In genomic region chr15:75661041-75661778, GRCh38 we compare ENCODE assay signal across 9 cellular contexts. TPM values are rescaled to one million over a fixed set of nuclear protein-coding genes. Genes with fewer than 3 reads are reported as not detected.
DNase-seq lines count a peak whose midpoint lies in the region; ATAC-seq, FAIRE-seq and TF ChIP-seq lines count a peak whose summit lies in the region.
"Had no signal": no experiment of that assay in that cellular context is flagged by ENCODE, and none has a peak within 500 bp of the region (broad histone marks: within the 10 kb centered on the region; RNA-seq: fewer than 3 reads in every experiment).

No MANE protein-coding gene starts in this region.

- in situ Hi-C loops in mammary epithelial cell (cut with MboI; ENCODE audit: low sequenced_read_pairs in 2 of 2): no loop called here

- peak overlapping the region; percentile 64 for H3K27ac ChIP-seq in HCT116 (ENCODE audit: low read depth, low read length)
- peak overlapping the region; percentile 82 for H3K27ac ChIP-seq in mammary epithelial cell (ENCODE audit: insufficient read depth, low read depth, low read length)
- peak overlapping the region; percentile 23 to 38 for H3K27ac ChIP-seq in kidney (ENCODE audit: low read depth in 2 of 2, low read length in 2 of 2)
- peak overlapping the region; percentile 62 to 88 (median 84) for H3K27ac ChIP-seq in stomach

- TF ChIP-seq POLR2A in HCT116 (IDR thresholded peaks at IDR 0.05; ENCODE audit: borderline replicate concordance, extremely low read depth, insufficient read depth, insufficient read length): no peak
- TF ChIP-seq POLR2A in stomach (IDR thresholded peaks at IDR 0.05): no peak

- H3K4me3 ChIP-seq in HCT116 (replicated peaks in 1 of 2; ENCODE audit: low read depth in 1 of 2, low read length in 2 of 2): 0 out of 4 replicates have a peak overlapping the region, but pooled peaks of 1 of the 2 experiments have one; percentile 3
- no peak overlapping the region for H3K4me3 ChIP-seq in mammary epithelial cell (replicated peaks in 1 of 3; ENCODE audit: insufficient read depth in 1 of 3, low read depth in 2 of 3, low read length in 3 of 3)
- no peak overlapping the region for H3K4me3 ChIP-seq in kidney (ENCODE audit: low read length in 2 of 2)
- H3K4me3 ChIP-seq in stomach: no peak overlapping the region

- peak; percentile 97 for ATAC-seq in HCT116
- no peak for ATAC-seq in GM19395 (IDR thresholded peaks at IDR 0.05; ENCODE audit: unreplicated experiment)
- no peak for ATAC-seq in activated T-cell treated with anti-CD3 and anti-CD28 coated beads, Interleukin-2, amount 50 U/mL, for 4 hours
- no peak for ATAC-seq in HG02763 (IDR thresholded peaks at IDR 0.05; ENCODE audit: unreplicated experiment)

- peak overlapping the region; percentile 68 for H3K9ac ChIP-seq in HCT116 (ENCODE audit: low read length)
- H3K9ac ChIP-seq in mammary epithelial cell (ENCODE audit: insufficient read depth, low read length): peak overlapping the region; percentile 68
- H3K9ac ChIP-seq in kidney (ENCODE audit: low read length in 2 of 2): no peak overlapping the region

- POLR2A ChIA-PET in HCT116 (lab: Charles Lee): interaction anchor here (0.7 to 1.9 kb wide), 5 partner anchors 10 to 293 kb away, joined by 4 to 8 read pairs (median 5); partner anchors contain the start of genes IMP3, MAN2C1, SIN3A and SNX33

- no peak for FAIRE-seq in kidney (lab: Jason Lieb, UNC)

- H3K9me3 Mint-ChIP-seq in activated T-cell treated with anti-CD3 and anti-CD28 coated beads, Interleukin-2, amount 50 U/mL, for 4 hours: no peaks in the 10 kb centered on the region
- H3K9me3 Mint-ChIP-seq in T-helper 2 cell treated with Interferon-gamma antibody and Interleukin-4, amounts not matched to agents 5 μg/mL and 100 μg/mL, for 36 hours: no peaks in the 10 kb centered on the region

- no peaks in the 10 kb centered on the region for H3K36me3 Mint-ChIP-seq in activated T-cell treated with anti-CD3 and anti-CD28 coated beads, Interleukin-2, amount 50 U/mL, for 4 hours (ENCODE audit: insufficient read depth)
- H3K36me3 Mint-ChIP-seq in T-helper 2 cell treated with Interferon-gamma antibody and Interleukin-4, amounts not matched to agents 5 μg/mL and 100 μg/mL, for 36 hours (ENCODE audit: low read depth): no peaks in the 10 kb centered on the region

- H3K4me1 ChIP-seq in HCT116 (ENCODE audit: control insufficient read depth in 1 of 2, insufficient read depth in 2 of 2, low read length in 2 of 2): peaks cover 28 to 54% of the 10 kb centered on the region in 2 experiments
- H3K4me1 ChIP-seq in mammary epithelial cell (ENCODE audit: insufficient read depth, low read length): peaks cover 50% of the 10 kb centered on the region
- peaks cover 0 to 7% of the 10 kb centered on the region in 2 donors for H3K4me1 ChIP-seq in kidney (ENCODE audit: control insufficient read depth in 1 of 2, insufficient read depth in 1 of 2, low read depth in 1 of 2, low read length in 2 of 2)
- peaks cover 50 to 83% (median 81%) of the 10 kb centered on the region in 4 donors for H3K4me1 ChIP-seq in stomach

- H3K9me2 ChIP-seq in HCT116 (ENCODE audit: insufficient read depth): no peaks in the 10 kb centered on the region

- BruUV-seq in HCT116 (replicated peaks; lab: Mats Ljungman, UMichigan) (no TSS peak), mammary epithelial cell (replicated peaks; lab: Mats Ljungman, UMichigan) (TSS peak; percentile 88)

- intact Hi-C loops in HCT116 (cut with micrococcal nuclease) (no loop called here), mammary epithelial cell (cut with micrococcal nuclease) (loop anchor here (10.0 kb wide), 1 partner anchor 456 kb away; the partner anchor contains the start of gene C15orf39), kidney (cut with DNase I) (no loop called here), stomach (cut with DNase I; ENCODE audit: low total_unique reads) (no loop called here)

- no peak overlapping the region for H3K27ac Mint-ChIP-seq in T-helper 2 cell treated with Interferon-gamma antibody and Interleukin-4, amounts not matched to agents 5 μg/mL and 100 μg/mL, for 36 hours

- H3K4me3 Mint-ChIP-seq in activated T-cell treated with anti-CD3 and anti-CD28 coated beads, Interleukin-2, amount 50 U/mL, for 4 hours: no peak overlapping the region
- H3K4me3 Mint-ChIP-seq in T-helper 2 cell treated with Interferon-gamma antibody and Interleukin-4, amounts not matched to agents 5 μg/mL and 100 μg/mL, for 36 hours: no peak overlapping the region

- 8% methylated on average over 10 of the region's 14 CpGs for WGBS in mammary epithelial cell (ENCODE audit: low coverage, missing lambda C conversion rate)
- WGBS in stomach, 5 donors: 31 to 42% (median 33%) methylated on average over 12 to 14 of the region's 14 CpGs

- DNase-seq in HCT116 (ENCODE audit: low read depth, low spot score) (no peak), mammary epithelial cell (peak; percentile 93), kidney (peak; percentile 96), stomach (peak; percentile 87)
- no peak for DNase-seq in activated T-cell treated with anti-CD3 and anti-CD28 coated beads, Interleukin-2, amount 50 U/mL, for 4 hours
- DNase-seq in T-helper 2 cell treated with Interferon-gamma antibody and Interleukin-4, amounts not matched to agents 5 μg/mL and 100 μg/mL, for 36 hours (ENCODE audit: low spot score): no peak

- TF ChIP-seq CTCF in HCT116 (IDR thresholded peaks at IDR 0.05 in 2 of 3, conservative IDR thresholded peaks at IDR 0.05 in 1 of 3; ENCODE audit: borderline replicate concordance in 1 of 3, insufficient read depth in 1 of 3, low read depth in 2 of 3, low read length in 2 of 3) (no peak), mammary epithelial cell (conservative IDR thresholded peaks at IDR 0.05 in 1 of 2, IDR thresholded peaks at IDR 0.05 in 1 of 2; ENCODE audit: extremely low read depth in 1 of 2, insufficient read depth in 1 of 2, low read depth in 1 of 2, low read length in 2 of 2) (no peak), kidney (IDR thresholded peaks at IDR 0.05; ENCODE audit: borderline replicate concordance, extremely low read depth, insufficient read depth) (peak; percentile 0), stomach (IDR thresholded peaks at IDR 0.05) (no peak)

- no peak for TF ChIP-seq EP300 in stomach (IDR thresholded peaks at IDR 0.05)

- no peaks in the 10 kb centered on the region for H3K27me3 ChIP-seq in HCT116 (ENCODE audit: insufficient read depth, low read length)
- H3K27me3 ChIP-seq in mammary epithelial cell (ENCODE audit: insufficient read depth, low read length): no peaks in the 10 kb centered on the region
- no peaks in the 10 kb centered on the region for H3K27me3 ChIP-seq in stomach

- peaks cover 0 to 2% of the 10 kb centered on the region in 2 experiments; a peak in 1 of 4 replicates for H3K36me3 ChIP-seq in HCT116 (ENCODE audit: control insufficient read depth in 1 of 2, insufficient read depth in 2 of 2, low read length in 2 of 2)
- peaks cover 12% of the 10 kb centered on the region for H3K36me3 ChIP-seq in mammary epithelial cell (ENCODE audit: insufficient read depth, low read length)
- peaks cover 2% of the 10 kb centered on the region in 2 donors for H3K36me3 ChIP-seq in kidney (ENCODE audit: control insufficient read depth in 1 of 2, insufficient read depth in 2 of 2, low read length in 2 of 2)
- peaks cover 24 to 50% (median 33%) of the 10 kb centered on the region in 4 donors for H3K36me3 ChIP-seq in stomach

- H3K4me2 ChIP-seq in HCT116 (ENCODE audit: low read length): peak overlapping the region; percentile 63
- peak overlapping the region; percentile 38 for H3K4me2 ChIP-seq in mammary epithelial cell (ENCODE audit: insufficient read depth, low read depth, low read length)

- no peaks in the 10 kb centered on the region for H4K20me1 ChIP-seq in HCT116 (ENCODE audit: insufficient read depth)
- no peaks in the 10 kb centered on the region for H4K20me1 ChIP-seq in mammary epithelial cell (ENCODE audit: insufficient read depth, low read length)

- TF ChIP-seq RAD21 in HCT116 (IDR thresholded peaks at IDR 0.05; ENCODE audit: low read depth): no peak

- H3K9me3 ChIP-seq in HCT116 (ENCODE audit: control insufficient read depth in 1 of 2, insufficient read depth in 1 of 2, low read depth in 1 of 2, low read length in 2 of 2) (no peaks in the 10 kb centered on the region), mammary epithelial cell (replicated peaks; ENCODE audit: insufficient read depth, low read length) (no peaks in the 10 kb centered on the region), kidney (ENCODE audit: control insufficient read depth in 1 of 2, low read length in 2 of 2) (no peaks in the 10 kb centered on the region), stomach (no peaks in the 10 kb centered on the region)

- H3K79me2 ChIP-seq in HCT116 (ENCODE audit: insufficient read depth, low read length): no peaks in the 10 kb centered on the region
- H3K79me2 ChIP-seq in mammary epithelial cell (ENCODE audit: insufficient read depth, low read length): peaks cover 45% of the 10 kb centered on the region

- H3K4me1 Mint-ChIP-seq in activated T-cell treated with anti-CD3 and anti-CD28 coated beads, Interleukin-2, amount 50 U/mL, for 4 hours (ENCODE audit: low read depth): no peaks in the 10 kb centered on the region
- H3K4me1 Mint-ChIP-seq in T-helper 2 cell treated with Interferon-gamma antibody and Interleukin-4, amounts not matched to agents 5 μg/mL and 100 μg/mL, for 36 hours (ENCODE audit: low read depth): no peaks in the 10 kb centered on the region

- RAD21 ChIA-PET in HCT116 (lab: Charles Lee; ENCODE audit: low non-redundant PET in 1 of 2, low total read pairs in 2 of 2, uncharacterized antibody in 2 of 2, unreplicated experiment in 2 of 2): no interaction called here

- CTCF ChIA-PET in HCT116 (lab: Charles Lee) (interaction anchor here (1.3 to 1.5 kb wide), 2 partner anchors 14 to 293 kb away, joined by 4 to 7 read pairs; partner anchors contain the start of genes MAN2C1 and SNX33), mammary epithelial cell (lab: Charles Lee; ENCODE audit: low non-redundant PET) (interaction anchor here (0.5 to 1.3 kb wide), 3 partner anchors 14 to 293 kb away, joined by 3 to 4 read pairs (median 4); partner anchors contain the start of genes MAN2C1 and SNX33)

- dilution Hi-C loops in mammary epithelial cell (cut with HindIII; ENCODE audit: low sequenced_read_pairs): no loop called here

- H2AFZ ChIP-seq in HCT116 (ENCODE audit: low read depth, low read length, poor library complexity, severe bottlenecking): no peak overlapping the region
- H2AFZ ChIP-seq in mammary epithelial cell (ENCODE audit: low read depth, low read length): no peak overlapping the region

- H3K27me3 Mint-ChIP-seq in activated T-cell treated with anti-CD3 and anti-CD28 coated beads, Interleukin-2, amount 50 U/mL, for 4 hours (ENCODE audit: low read depth): no peaks in the 10 kb centered on the region
- H3K27me3 Mint-ChIP-seq in T-helper 2 cell treated with Interferon-gamma antibody and Interleukin-4, amounts not matched to agents 5 μg/mL and 100 μg/mL, for 36 hours (ENCODE audit: low read depth): no peaks in the 10 kb centered on the region

RNA-seq across cellular contexts. Expression of gene SNX33, which starts 13.5 kb away (rescaled TPM):
- total RNA-seq in HCT116 (2021; ENCODE audit: unreplicated experiment) (8.3 TPM), mammary epithelial cell (10 to 100 TPM; 28.2 to 41.4 TPM), kidney (20.2 TPM), stomach (10 to 100 TPM; 12.5 to 36.8 (median 23.9) TPM)
- polyA plus RNA-seq in HCT116 (2012): 16.0 and 17.6 TPM in 2 replicates
- polyA plus RNA-seq in mammary epithelial cell (24.0 TPM), kidney (ENCODE audit: insufficient read depth, low read depth, low replicate concordance) (14.2 TPM), stomach (10 to 100 TPM; 11.0 to 15.6 (median 11.6) TPM)
- polyA minus RNA-seq in mammary epithelial cell: 50.4 TPM
- total RNA-seq in activated T-cell treated with anti-CD3 and anti-CD28 coated beads, Interleukin-2, amount 50 U/mL, for 4 hours: 1 to 10 TPM; 2.4 to 3.4 (median 2.5) TPM

RNA-seq across cellular contexts. Expression of gene IMP3, which starts 21.2 kb away (rescaled TPM):
- 79.9 TPM for total RNA-seq in HCT116 (2021; ENCODE audit: unreplicated experiment)
- 68.6 and 78.4 TPM in 2 replicates for polyA plus RNA-seq in HCT116 (2012)
- 10 to 100 TPM; 46.5 to 62.8 TPM for total RNA-seq in mammary epithelial cell
- polyA plus RNA-seq in mammary epithelial cell: 113 TPM
- polyA minus RNA-seq in mammary epithelial cell: 22.7 TPM
- total RNA-seq in kidney: 52.0 TPM
- 95.0 TPM for polyA plus RNA-seq in kidney (ENCODE audit: insufficient read depth, low read depth, low replicate concordance)
- 100 to 1,000 TPM in 2 of 5 donors, 10 to 100 TPM in 2, 1 to 10 TPM in 1; 3.5 to 137 (median 39.8) TPM for total RNA-seq in stomach
- polyA plus RNA-seq in stomach: 10 to 100 TPM; 67.4 to 98.7 (median 80.7) TPM
- total RNA-seq in activated T-cell treated with anti-CD3 and anti-CD28 coated beads, Interleukin-2, amount 50 U/mL, for 4 hours: 100 to 1,000 TPM; 133 to 156 (median 142) TPM

RNA-seq across cellular contexts. Expression of gene SNUPN, which starts 35.7 kb away (rescaled TPM):
- 29.8 TPM for total RNA-seq in HCT116 (2021; ENCODE audit: unreplicated experiment)
- polyA plus RNA-seq in HCT116 (2012): 20.1 and 28.7 TPM in 2 replicates
- total RNA-seq in mammary epithelial cell: 10 to 100 TPM; 16.5 to 21.5 TPM
- polyA plus RNA-seq in mammary epithelial cell: 20.3 TPM
- polyA minus RNA-seq in mammary epithelial cell: 19.6 TPM
- 24.1 TPM for total RNA-seq in kidney
- 37.4 TPM for polyA plus RNA-seq in kidney (ENCODE audit: insufficient read depth, low read depth, low replicate concordance)
- 10 to 100 TPM in 4 of 5 donors, 1 to 10 TPM in 1; 4.7 to 19.6 (median 15.1) TPM for total RNA-seq in stomach
- 10 to 100 TPM; 16.2 to 29.2 (median 24.3) TPM for polyA plus RNA-seq in stomach
- 10 to 100 TPM; 32.1 to 35.7 (median 32.8) TPM for total RNA-seq in activated T-cell treated with anti-CD3 and anti-CD28 coated beads, Interleukin-2, amount 50 U/mL, for 4 hours

RNA-seq across cellular contexts. Expression of gene CSPG4, which starts 51.4 kb away (rescaled TPM):
- 18.1 TPM for total RNA-seq in HCT116 (2021; ENCODE audit: unreplicated experiment)
- 17.8 and 20.2 TPM in 2 replicates for polyA plus RNA-seq in HCT116 (2012)
- total RNA-seq in mammary epithelial cell: 10 to 100 TPM in 1 of 2 donors, 1 to 10 TPM in 1; 3.6 to 28.5 TPM
- 5.9 TPM for polyA plus RNA-seq in mammary epithelial cell
- 15.3 TPM for polyA minus RNA-seq in mammary epithelial cell
- 30.7 TPM for total RNA-seq in kidney
- polyA plus RNA-seq in kidney (ENCODE audit: insufficient read depth, low read depth, low replicate concordance): 4.4 TPM
- total RNA-seq in stomach: 10 to 100 TPM; 15.1 to 44.6 (median 28.1) TPM
- 10 to 100 TPM in 1 of 3 donors, 1 to 10 TPM in 2; 1.8 to 15.5 (median 3.1) TPM for polyA plus RNA-seq in stomach
- under 1 TPM in 1 of 3 donors, not detected in 2; 0.03 TPM for total RNA-seq in activated T-cell treated with anti-CD3 and anti-CD28 coated beads, Interleukin-2, amount 50 U/mL, for 4 hours
- total RNA-seq: OCI-LY7 had no signal

Comparison
In these comparisons a context has a peak if more than half of its experiments do, and no peak if none do; other contexts are left out.
1. DNase-seq: peak in mammary epithelial cell (single experiment), kidney (single experiment) and stomach (single experiment); none in HCT116 (single experiment), activated T-cell treated with anti-CD3 and anti-CD28 coated beads, Interleukin-2, amount 50 U/mL, for 4 hours (single experiment) and T-helper 2 cell treated with Interferon-gamma antibody and Interleukin-4, amounts not matched to agents 5 μg/mL and 100 μg/mL, for 36 hours (single experiment).
2. H3K27ac ChIP-seq: peak in every context shown above with its lines; median percentile 84 in stomach; 82 in mammary epithelial cell; 64 in HCT116; 30 in kidney.
3. H3K9ac ChIP-seq: peak in HCT116 (single experiment) and mammary epithelial cell (single experiment); none in kidney (0 of 2).